16 cellular contexts compared by ENCODE assay signal in genomic region chr7:14294637-14295036, GRCh38.
"Had no signal": no experiment of that assay in that cellular context is flagged by ENCODE, and none has a peak within 500 bp of the region (broad histone marks: within the 10 kb centered on the region; RNA-seq: fewer than 3 reads in every experiment).

No MANE protein-coding gene starts in this region.

- DNase-seq: KBM-7, MM.1S, NCI-H1092 treated with DMSO at 0.1 percent for 48 hours, NCI-H1436, NCI-H187, NCI-H2029, NCI-H2081 treated with DMSO at 0.1 percent for 48 hours, NCI-H2171, NCI-H226, NCI-H510A, NCI-H524 treated with DMSO at 0.1 percent for 48 hours, NCI-H69, NCI-H774, PC-9, SHP77 had no signal

- H3K4me2 ChIP-seq: PC-9 had no signal

- H3K27ac ChIP-seq: PC-9, RWPE1 had no signal

- H2AFZ ChIP-seq: PC-9 had no signal

- H3K4me3 ChIP-seq: PC-9 had no signal
